ENCODE assay signal across 1 cellular context in the genomic region with DNA sequence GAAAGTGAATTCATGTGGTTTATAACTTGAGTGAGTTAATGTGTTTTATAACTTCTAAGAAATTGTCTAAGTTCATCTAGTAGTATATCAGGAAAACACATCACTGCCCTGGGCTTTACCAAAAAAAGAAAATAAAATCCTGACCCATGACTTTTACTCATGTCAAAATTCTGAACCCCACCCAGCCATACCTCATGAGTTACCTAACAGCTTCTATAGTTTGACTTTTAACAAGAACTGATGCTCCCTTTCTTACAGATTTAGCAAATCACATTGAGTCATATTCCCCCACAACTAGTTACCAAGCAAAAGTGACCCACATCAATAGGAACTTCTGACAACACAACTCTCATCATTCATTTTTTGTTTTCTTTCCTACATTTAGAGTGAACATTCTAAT.
TF ChIP-seq lines count a peak whose summit lies in the region.

No MANE protein-coding gene starts in this region.

TF ChIP-seq in GM23338, 12 proteins besides CTCF, POLR2A, EP300 and RAD21 (continued from another document):
- TF ChIP-seq, protein P1, sequence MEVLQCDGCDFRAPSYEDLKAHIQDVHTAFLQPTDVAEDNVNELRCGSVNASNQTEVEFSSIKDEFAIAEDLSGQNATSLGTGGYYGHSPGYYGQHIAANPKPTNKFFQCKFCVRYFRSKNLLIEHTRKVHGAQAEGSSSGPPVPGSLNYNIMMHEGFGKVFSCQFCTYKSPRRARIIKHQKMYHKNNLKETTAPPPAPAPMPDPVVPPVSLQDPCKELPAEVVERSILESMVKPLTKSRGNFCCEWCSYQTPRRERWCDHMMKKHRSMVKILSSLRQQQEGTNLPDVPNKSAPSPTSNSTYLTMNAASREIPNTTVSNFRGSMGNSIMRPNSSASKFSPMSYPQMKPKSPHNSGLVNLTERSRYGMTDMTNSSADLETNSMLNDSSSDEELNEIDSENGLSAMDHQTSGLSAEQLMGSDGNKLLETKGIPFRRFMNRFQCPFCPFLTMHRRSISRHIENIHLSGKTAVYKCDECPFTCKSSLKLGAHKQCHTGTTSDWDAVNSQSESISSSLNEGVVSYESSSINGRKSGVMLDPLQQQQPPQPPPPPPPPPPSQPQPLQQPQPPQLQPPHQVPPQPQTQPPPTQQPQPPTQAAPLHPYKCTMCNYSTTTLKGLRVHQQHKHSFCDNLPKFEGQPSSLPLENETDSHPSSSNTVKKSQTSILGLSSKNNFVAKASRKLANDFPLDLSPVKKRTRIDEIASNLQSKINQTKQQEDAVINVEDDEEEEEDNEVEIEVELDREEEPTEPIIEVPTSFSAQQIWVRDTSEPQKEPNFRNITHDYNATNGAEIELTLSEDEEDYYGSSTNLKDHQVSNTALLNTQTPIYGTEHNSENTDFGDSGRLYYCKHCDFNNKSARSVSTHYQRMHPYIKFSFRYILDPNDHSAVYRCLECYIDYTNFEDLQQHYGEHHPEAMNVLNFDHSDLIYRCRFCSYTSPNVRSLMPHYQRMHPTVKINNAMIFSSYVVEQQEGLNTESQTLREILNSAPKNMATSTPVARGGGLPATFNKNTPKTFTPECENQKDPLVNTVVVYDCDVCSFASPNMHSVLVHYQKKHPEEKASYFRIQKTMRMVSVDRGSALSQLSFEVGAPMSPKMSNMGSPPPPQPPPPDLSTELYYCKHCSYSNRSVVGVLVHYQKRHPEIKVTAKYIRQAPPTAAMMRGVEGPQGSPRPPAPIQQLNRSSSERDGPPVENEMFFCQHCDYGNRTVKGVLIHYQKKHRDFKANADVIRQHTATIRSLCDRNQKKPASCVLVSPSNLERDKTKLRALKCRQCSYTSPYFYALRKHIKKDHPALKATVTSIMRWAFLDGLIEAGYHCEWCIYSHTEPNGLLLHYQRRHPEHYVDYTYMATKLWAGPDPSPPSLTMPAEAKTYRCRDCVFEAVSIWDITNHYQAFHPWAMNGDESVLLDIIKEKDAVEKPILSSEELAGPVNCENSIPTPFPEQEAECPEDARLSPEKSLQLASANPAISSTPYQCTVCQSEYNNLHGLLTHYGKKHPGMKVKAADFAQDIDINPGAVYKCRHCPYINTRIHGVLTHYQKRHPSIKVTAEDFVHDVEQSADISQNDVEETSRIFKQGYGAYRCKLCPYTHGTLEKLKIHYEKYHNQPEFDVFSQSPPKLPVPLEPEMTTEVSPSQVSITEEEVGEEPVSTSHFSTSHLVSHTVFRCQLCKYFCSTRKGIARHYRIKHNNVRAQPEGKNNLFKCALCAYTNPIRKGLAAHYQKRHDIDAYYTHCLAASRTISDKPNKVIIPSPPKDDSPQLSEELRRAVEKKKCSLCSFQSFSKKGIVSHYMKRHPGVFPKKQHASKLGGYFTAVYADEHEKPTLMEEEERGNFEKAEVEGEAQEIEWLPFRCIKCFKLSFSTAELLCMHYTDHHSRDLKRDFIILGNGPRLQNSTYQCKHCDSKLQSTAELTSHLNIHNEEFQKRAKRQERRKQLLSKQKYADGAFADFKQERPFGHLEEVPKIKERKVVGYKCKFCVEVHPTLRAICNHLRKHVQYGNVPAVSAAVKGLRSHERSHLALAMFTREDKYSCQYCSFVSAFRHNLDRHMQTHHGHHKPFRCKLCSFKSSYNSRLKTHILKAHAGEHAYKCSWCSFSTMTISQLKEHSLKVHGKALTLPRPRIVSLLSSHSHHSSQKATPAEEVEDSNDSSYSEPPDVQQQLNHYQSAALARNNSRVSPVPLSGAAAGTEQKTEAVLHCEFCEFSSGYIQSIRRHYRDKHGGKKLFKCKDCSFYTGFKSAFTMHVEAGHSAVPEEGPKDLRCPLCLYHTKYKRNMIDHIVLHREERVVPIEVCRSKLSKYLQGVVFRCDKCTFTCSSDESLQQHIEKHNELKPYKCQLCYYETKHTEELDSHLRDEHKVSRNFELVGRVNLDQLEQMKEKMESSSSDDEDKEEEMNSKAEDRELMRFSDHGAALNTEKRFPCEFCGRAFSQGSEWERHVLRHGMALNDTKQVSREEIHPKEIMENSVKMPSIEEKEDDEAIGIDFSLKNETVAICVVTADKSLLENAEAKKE (CRISPR knock-in tag; IDR thresholded peaks at IDR 0.05) = no peak
- no peak for TF ChIP-seq EZH2phosphoT487 (IDR thresholded peaks at IDR 0.05; ENCODE audit: unreplicated experiment)
- TF ChIP-seq POLR2AphosphoS5 (IDR thresholded peaks at IDR 0.05; ENCODE audit: low read depth) = no peak
- TF ChIP-seq, protein P2, sequence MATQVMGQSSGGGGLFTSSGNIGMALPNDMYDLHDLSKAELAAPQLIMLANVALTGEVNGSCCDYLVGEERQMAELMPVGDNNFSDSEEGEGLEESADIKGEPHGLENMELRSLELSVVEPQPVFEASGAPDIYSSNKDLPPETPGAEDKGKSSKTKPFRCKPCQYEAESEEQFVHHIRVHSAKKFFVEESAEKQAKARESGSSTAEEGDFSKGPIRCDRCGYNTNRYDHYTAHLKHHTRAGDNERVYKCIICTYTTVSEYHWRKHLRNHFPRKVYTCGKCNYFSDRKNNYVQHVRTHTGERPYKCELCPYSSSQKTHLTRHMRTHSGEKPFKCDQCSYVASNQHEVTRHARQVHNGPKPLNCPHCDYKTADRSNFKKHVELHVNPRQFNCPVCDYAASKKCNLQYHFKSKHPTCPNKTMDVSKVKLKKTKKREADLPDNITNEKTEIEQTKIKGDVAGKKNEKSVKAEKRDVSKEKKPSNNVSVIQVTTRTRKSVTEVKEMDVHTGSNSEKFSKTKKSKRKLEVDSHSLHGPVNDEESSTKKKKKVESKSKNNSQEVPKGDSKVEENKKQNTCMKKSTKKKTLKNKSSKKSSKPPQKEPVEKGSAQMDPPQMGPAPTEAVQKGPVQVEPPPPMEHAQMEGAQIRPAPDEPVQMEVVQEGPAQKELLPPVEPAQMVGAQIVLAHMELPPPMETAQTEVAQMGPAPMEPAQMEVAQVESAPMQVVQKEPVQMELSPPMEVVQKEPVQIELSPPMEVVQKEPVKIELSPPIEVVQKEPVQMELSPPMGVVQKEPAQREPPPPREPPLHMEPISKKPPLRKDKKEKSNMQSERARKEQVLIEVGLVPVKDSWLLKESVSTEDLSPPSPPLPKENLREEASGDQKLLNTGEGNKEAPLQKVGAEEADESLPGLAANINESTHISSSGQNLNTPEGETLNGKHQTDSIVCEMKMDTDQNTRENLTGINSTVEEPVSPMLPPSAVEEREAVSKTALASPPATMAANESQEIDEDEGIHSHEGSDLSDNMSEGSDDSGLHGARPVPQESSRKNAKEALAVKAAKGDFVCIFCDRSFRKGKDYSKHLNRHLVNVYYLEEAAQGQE (IDR thresholded peaks at IDR 0.05; ENCODE audit: unreplicated experiment) = no peak
- TF ChIP-seq ZNF114 (CRISPR knock-in tag; IDR thresholded peaks at IDR 0.05) = no peak
